ENCODE assay signal across 1 cellular context in the genomic region with DNA sequence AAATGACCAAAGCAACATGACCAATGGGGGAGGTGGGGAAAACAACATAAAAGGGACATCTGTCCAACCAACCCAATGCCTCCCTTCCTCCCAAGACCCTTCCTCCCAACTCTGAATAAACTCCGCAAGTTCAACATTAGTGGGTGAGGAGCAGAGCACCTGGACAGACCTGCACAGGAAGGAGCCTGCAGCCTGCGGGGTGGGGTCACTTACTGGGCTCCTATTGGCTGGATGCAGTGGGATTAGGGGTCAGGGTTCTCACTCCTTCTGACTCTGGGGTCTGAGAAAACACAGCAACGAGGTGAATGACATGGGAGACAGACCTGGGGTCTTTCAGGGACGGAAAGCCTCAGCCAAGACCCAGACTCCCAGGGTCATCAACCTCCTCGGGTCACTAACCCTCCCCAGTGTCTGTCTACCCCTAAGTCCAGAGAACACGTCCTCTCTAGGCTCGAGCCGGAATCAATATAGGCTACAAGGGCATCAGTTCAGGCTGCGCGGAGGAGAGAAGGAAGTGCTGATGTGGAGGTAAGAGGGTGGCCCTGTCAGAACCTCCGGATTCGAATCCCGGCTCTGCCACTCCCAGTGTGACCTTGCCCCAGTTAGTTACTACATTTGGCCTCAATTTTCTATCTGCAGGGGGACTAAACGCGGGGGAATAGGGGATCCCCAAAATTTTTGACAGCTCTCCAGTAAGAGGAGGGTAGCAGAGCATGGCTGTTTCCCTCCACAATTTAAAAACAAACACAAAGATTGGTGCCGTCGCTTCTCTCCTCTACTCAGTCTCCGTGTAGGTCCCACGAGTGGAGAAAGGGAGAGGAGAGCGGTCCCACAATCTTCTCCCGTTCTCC.
TF ChIP-seq lines count a peak whose summit lies in the region.

No MANE protein-coding gene starts in this region.

TF ChIP-seq in K562, 482 proteins besides CTCF, POLR2A, EP300 and RAD21:
- TF ChIP-seq C11orf30 (IDR thresholded peaks at IDR 0.05; ENCODE audit: low read depth), result 0 out of 2 replicates have a peak, but pooled peaks have one; percentile 14
- TF ChIP-seq SPI1 (IDR thresholded peaks at IDR 0.05; ENCODE audit: borderline replicate concordance, low read depth, low read length), result peak; percentile 35; the same call in 1 of the 2 replicates
- TF ChIP-seq SOX6 (IDR thresholded peaks at IDR 0.05), result no peak
- TF ChIP-seq, protein P1, sequence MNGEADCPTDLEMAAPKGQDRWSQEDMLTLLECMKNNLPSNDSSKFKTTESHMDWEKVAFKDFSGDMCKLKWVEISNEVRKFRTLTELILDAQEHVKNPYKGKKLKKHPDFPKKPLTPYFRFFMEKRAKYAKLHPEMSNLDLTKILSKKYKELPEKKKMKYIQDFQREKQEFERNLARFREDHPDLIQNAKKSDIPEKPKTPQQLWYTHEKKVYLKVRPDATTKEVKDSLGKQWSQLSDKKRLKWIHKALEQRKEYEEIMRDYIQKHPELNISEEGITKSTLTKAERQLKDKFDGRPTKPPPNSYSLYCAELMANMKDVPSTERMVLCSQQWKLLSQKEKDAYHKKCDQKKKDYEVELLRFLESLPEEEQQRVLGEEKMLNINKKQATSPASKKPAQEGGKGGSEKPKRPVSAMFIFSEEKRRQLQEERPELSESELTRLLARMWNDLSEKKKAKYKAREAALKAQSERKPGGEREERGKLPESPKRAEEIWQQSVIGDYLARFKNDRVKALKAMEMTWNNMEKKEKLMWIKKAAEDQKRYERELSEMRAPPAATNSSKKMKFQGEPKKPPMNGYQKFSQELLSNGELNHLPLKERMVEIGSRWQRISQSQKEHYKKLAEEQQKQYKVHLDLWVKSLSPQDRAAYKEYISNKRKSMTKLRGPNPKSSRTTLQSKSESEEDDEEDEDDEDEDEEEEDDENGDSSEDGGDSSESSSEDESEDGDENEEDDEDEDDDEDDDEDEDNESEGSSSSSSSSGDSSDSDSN (IDR thresholded peaks at IDR 0.05; ENCODE audit: borderline replicate concordance in 1 of 2, low read depth in 2 of 2, low read length in 2 of 2), result 0 out of 4 replicates have a peak, but pooled peaks of 1 of the 2 experiments have one; percentile 36
